In the genomic region with DNA sequence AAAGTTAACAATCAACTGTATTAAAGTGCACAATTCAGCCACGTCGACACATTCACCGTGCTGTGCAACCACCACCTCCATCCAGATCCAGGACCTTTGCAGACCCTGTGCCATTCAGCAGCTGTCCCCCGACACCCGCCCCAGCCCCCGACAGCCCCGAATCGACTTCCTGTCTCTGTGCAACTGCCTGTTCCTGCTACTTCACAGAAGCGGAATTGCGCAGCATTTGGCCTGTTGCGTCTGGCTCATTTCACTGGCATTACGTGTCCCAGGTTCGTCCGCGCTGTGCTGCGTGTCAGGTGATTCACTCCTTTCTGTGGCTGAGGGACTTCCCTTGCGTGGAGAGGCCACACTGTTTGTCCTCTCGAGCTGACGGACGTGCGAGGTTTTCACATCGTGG, we compare ENCODE assay signal across 20 cellular contexts.
"Had no signal": no experiment of that assay in that cellular context is flagged by ENCODE, and none has a peak within 500 bp of the region (broad histone marks: within the 10 kb centered on the region; RNA-seq: fewer than 3 reads in every experiment).

No MANE protein-coding gene starts in this region.

- H3K4me1 ChIP-seq: parathyroid adenoma, tibial artery, upper lobe of right lung had no signal

- ATAC-seq: effector memory CD8-positive, alpha-beta T cell; naive thymus-derived CD4-positive, alpha-beta T cell; stimulated activated effector memory CD8-positive, alpha-beta T cell treated with anti-CD3 and anti-CD28 coated beads, Interleukin-12 subunit alpha, Interleukin-12 subunit beta, amount 100 ng/mL, for 72 hours; stimulated activated naive CD8-positive, alpha-beta T cell treated with anti-CD3 and anti-CD28 coated beads, Interleukin-15, Interleukin-2, amounts not matched to agents 100 U/mL and 50 U/mL, for 24 hours; upper lobe of right lung had no signal

- H3K27me3 ChIP-seq: esophagus muscularis mucosa, gastroesophageal sphincter, tibial artery, upper lobe of right lung, vagina had no signal

- H3K4me1 Mint-ChIP-seq: stimulated activated effector memory CD8-positive, alpha-beta T cell treated with anti-CD3 and anti-CD28 coated beads, Interleukin-12 subunit alpha, Interleukin-12 subunit beta, amount 100 ng/mL, for 72 hours had no signal

- H3K36me3 Mint-ChIP-seq: stimulated activated effector memory CD8-positive, alpha-beta T cell treated with anti-CD3 and anti-CD28 coated beads, Interleukin-12 subunit alpha, Interleukin-12 subunit beta, amount 100 ng/mL, for 72 hours had no signal

- H3K27ac Mint-ChIP-seq: effector memory CD8-positive, alpha-beta T cell; nephron progenitor cell; stimulated activated effector memory CD8-positive, alpha-beta T cell treated with anti-CD3 and anti-CD28 coated beads, Interleukin-12 subunit alpha, Interleukin-12 subunit beta, amount 100 ng/mL, for 72 hours had no signal

- H3K27me3 Mint-ChIP-seq: effector memory CD8-positive, alpha-beta T cell; naive thymus-derived CD4-positive, alpha-beta T cell had no signal

- H3K27ac ChIP-seq: epithelial cell of prostate, parathyroid adenoma, tibial artery, upper lobe of right lung, vagina had no signal

- DNase-seq: cerebellar nuclear complex; cortex of kidney; effector memory CD8-positive, alpha-beta T cell; glutamatergic neuron; kidney glomerular epithelial cell; mammary epithelial cell; naive thymus-derived CD4-positive, alpha-beta T cell; nephron progenitor cell; stimulated activated CD4-positive, alpha-beta T cell treated with anti-CD3 and anti-CD28 coated beads, Interleukin-4, amount 100 ng/mL, for 1 hour; stimulated activated CD8-positive, alpha-beta memory T cell treated with anti-CD3 and anti-CD28 coated beads, Interleukin-4, amount 100 ng/mL, for 48 hours; stimulated activated naive CD8-positive, alpha-beta T cell treated with anti-CD3 and anti-CD28 coated beads, Interleukin-15, Interleukin-2, amounts not matched to agents 100 U/mL and 50 U/mL, for 24 hours had no signal

- H3K4me3 Mint-ChIP-seq: effector memory CD8-positive, alpha-beta T cell; naive thymus-derived CD4-positive, alpha-beta T cell; nephron progenitor cell; stimulated activated effector memory CD8-positive, alpha-beta T cell treated with anti-CD3 and anti-CD28 coated beads, Interleukin-12 subunit alpha, Interleukin-12 subunit beta, amount 100 ng/mL, for 72 hours had no signal

- H3K4me3 ChIP-seq: gastroesophageal sphincter, smooth muscle cell, tibial artery, upper lobe of right lung, vagina had no signal

- H3K36me3 ChIP-seq: esophagus muscularis mucosa, upper lobe of right lung, vagina had no signal
